Comparison of ENCODE assay signal across 19 cellular contexts in genomic region chr11:125215205-125215565, GRCh38. TPM values are rescaled to one million over a fixed set of nuclear protein-coding genes. Genes with fewer than 3 reads are reported as not detected.
DNase-seq lines count a peak whose midpoint lies in the region; ATAC-seq and TF ChIP-seq lines count a peak whose summit lies in the region.
"Had no signal": no experiment of that assay in that cellular context is flagged by ENCODE, and none has a peak within 500 bp of the region (broad histone marks: within the 10 kb centered on the region; RNA-seq: fewer than 3 reads in every experiment).

No MANE protein-coding gene starts in this region.

- no peak overlapping the region for H3K9ac ChIP-seq in mucosa of rectum (ENCODE audit: low read depth in 1 of 2, low read length in 2 of 2)

- ATAC-seq in WTC11 (no peak), HG03095 (IDR thresholded peaks at IDR 0.05; ENCODE audit: unreplicated experiment) (no peak)
- ATAC-seq in activated CD8-positive, alpha-beta T cell treated with anti-CD3 and anti-CD28 coated beads, Interleukin-2, amount 10 ng/mL, durations not matched to agents 7 days and 5 days = no peak
- ATAC-seq: activated CD8-positive, alpha-beta memory T cell treated with anti-CD3 and anti-CD28 coated beads, Interleukin-2, amount 10 ng/mL, durations not matched to agents 7 days and 5 days; activated naive CD4-positive, alpha-beta T cell treated with anti-CD3 and anti-CD28 coated beads, Interleukin-2, amount 50 U/mL, for 72 hours had no signal

- 61 to 78% (median 68%) methylated on average over 7 of the region's 7 CpGs for WGBS in spleen, 5 donors

- H3K27me3 Mint-ChIP-seq in WTC11 (ENCODE audit: low read depth) = no peaks in the 10 kb centered on the region; the same call in none of the 2 replicates
- peaks cover 23% of the 10 kb centered on the region for H3K27me3 Mint-ChIP-seq in activated CD8-positive, alpha-beta T cell treated with anti-CD3 and anti-CD28 coated beads, Interleukin-2, amount 10 ng/mL, durations not matched to agents 7 days and 5 days (ENCODE audit: low read depth)

- DNase-seq in WTC11 (ENCODE audit: low spot score) = no peak
- peak; percentile 2 for DNase-seq in epithelial cell of esophagus (ENCODE audit: low read depth)
- DNase-seq in spleen = peak; percentile 45
- DNase-seq in D341Med (ENCODE audit: low spot score) = no peak
- no peak for DNase-seq in T-helper 9 cell
- no peak for DNase-seq in activated CD8-positive, alpha-beta T cell treated with anti-CD3 and anti-CD28 coated beads, Interleukin-2, amount 10 ng/mL, durations not matched to agents 7 days and 5 days
- DNase-seq: activated CD4-positive, alpha-beta T cell treated with anti-CD3 and anti-CD28 coated beads for 48 hours; activated CD8-positive, alpha-beta memory T cell treated with anti-CD3 and anti-CD28 coated beads, Interleukin-2, amount 10 ng/mL, durations not matched to agents 7 days and 5 days; CD4-positive, CD25-positive, alpha-beta regulatory T cell; DMS 273 treated with DMSO at 0.1 percent for 48 hours; hypothalamus; KG1; NCI-H1694; nucleus accumbens; SW 1271 had no signal

- no peaks in the 10 kb centered on the region for H3K36me3 ChIP-seq in mucosa of rectum (ENCODE audit: control insufficient read depth in 2 of 2, insufficient read depth in 2 of 2, low read length in 2 of 2)
- H3K36me3 ChIP-seq in spleen = no peaks in the 10 kb centered on the region
- H3K36me3 ChIP-seq: ascending aorta had no signal

- TF ChIP-seq POLR2A in spleen (IDR thresholded peaks at IDR 0.05) = no peak

- CTCF ChIA-PET in WTC11 (lab: Charles Lee) = interaction anchor here (0.5 to 1.4 kb wide), 4 partner anchors 14 to 91 kb away, joined by 3 to 5 read pairs (median 3); no protein-coding TSS in a partner anchor
- CTCF ChIA-PET in activated CD8-positive, alpha-beta T cell treated with anti-CD3 and anti-CD28 coated beads, Interleukin-2, amount 10 ng/mL, durations not matched to agents 7 days and 5 days (lab: Charles Lee) = no interaction called here

- H3K36me3 Mint-ChIP-seq in WTC11 = no peaks in the 10 kb centered on the region
- H3K36me3 Mint-ChIP-seq in activated CD8-positive, alpha-beta T cell treated with anti-CD3 and anti-CD28 coated beads, Interleukin-2, amount 10 ng/mL, durations not matched to agents 7 days and 5 days (ENCODE audit: low read depth) = no peaks in the 10 kb centered on the region
- H3K36me3 Mint-ChIP-seq: activated CD8-positive, alpha-beta memory T cell treated with anti-CD3 and anti-CD28 coated beads, Interleukin-2, amount 10 ng/mL, durations not matched to agents 7 days and 5 days; activated naive CD4-positive, alpha-beta T cell treated with anti-CD3 and anti-CD28 coated beads, Interleukin-2, amount 50 U/mL, for 72 hours; CD4-positive, CD25-positive, alpha-beta regulatory T cell had no signal

- POLR2A ChIA-PET in WTC11 (lab: Charles Lee) = interaction anchor here (1.3 kb wide), 1 partner anchor 11 kb away, joined by 4 read pairs; no protein-coding TSS in a partner anchor
- POLR2A ChIA-PET in activated CD8-positive, alpha-beta T cell treated with anti-CD3 and anti-CD28 coated beads, Interleukin-2, amount 10 ng/mL, durations not matched to agents 7 days and 5 days (lab: Charles Lee) = no interaction called here

- peak overlapping the region; percentile 45; the same call in 1 of the 2 replicates for H3K27ac Mint-ChIP-seq in WTC11
- no peak overlapping the region for H3K27ac Mint-ChIP-seq in activated CD8-positive, alpha-beta T cell treated with anti-CD3 and anti-CD28 coated beads, Interleukin-2, amount 10 ng/mL, durations not matched to agents 7 days and 5 days
- H3K27ac Mint-ChIP-seq: activated CD8-positive, alpha-beta memory T cell treated with anti-CD3 and anti-CD28 coated beads, Interleukin-2, amount 10 ng/mL, durations not matched to agents 7 days and 5 days; CD4-positive, CD25-positive, alpha-beta regulatory T cell had no signal

- no peak for TF ChIP-seq CTCF in WTC11 (IDR thresholded peaks at IDR 0.05)
- TF ChIP-seq CTCF in epithelial cell of esophagus (IDR thresholded peaks at IDR 0.05; ENCODE audit: insufficient read depth, low read depth, low read length, missing control alignments) = no peak
- TF ChIP-seq CTCF in spleen (IDR thresholded peaks at IDR 0.05 in 8 of 11, conservative IDR thresholded peaks at IDR 0.05 in 3 of 11) = no peak

- no peaks in the 10 kb centered on the region for H3K9me3 Mint-ChIP-seq in WTC11
- no peaks in the 10 kb centered on the region for H3K9me3 Mint-ChIP-seq in activated CD8-positive, alpha-beta T cell treated with anti-CD3 and anti-CD28 coated beads, Interleukin-2, amount 10 ng/mL, durations not matched to agents 7 days and 5 days (ENCODE audit: insufficient read depth)
- H3K9me3 Mint-ChIP-seq: activated naive CD4-positive, alpha-beta T cell treated with anti-CD3 and anti-CD28 coated beads, Interleukin-2, amount 50 U/mL, for 72 hours; CD4-positive, CD25-positive, alpha-beta regulatory T cell had no signal

- H3K4me3 ChIP-seq in epithelial cell of esophagus (ENCODE audit: low read length) (no peak overlapping the region), mucosa of rectum (ENCODE audit: low read length in 2 of 2) (no peak overlapping the region), spleen (no peak overlapping the region)
- H3K4me3 ChIP-seq: ascending aorta had no signal

- H3K9me3 ChIP-seq in mucosa of rectum (ENCODE audit: control insufficient read depth in 2 of 2, low read length in 2 of 2) (no peaks in the 10 kb centered on the region), spleen (no peaks in the 10 kb centered on the region)
- H3K9me3 ChIP-seq: ascending aorta had no signal

- no peak overlapping the region for H3K4me3 Mint-ChIP-seq in WTC11
- H3K4me3 Mint-ChIP-seq in activated CD8-positive, alpha-beta T cell treated with anti-CD3 and anti-CD28 coated beads, Interleukin-2, amount 10 ng/mL, durations not matched to agents 7 days and 5 days = no peak overlapping the region
- H3K4me3 Mint-ChIP-seq: activated CD8-positive, alpha-beta memory T cell treated with anti-CD3 and anti-CD28 coated beads, Interleukin-2, amount 10 ng/mL, durations not matched to agents 7 days and 5 days; CD4-positive, CD25-positive, alpha-beta regulatory T cell had no signal

- peaks cover 0 to 2% of the 10 kb centered on the region in 2 donors for H3K27me3 ChIP-seq in mucosa of rectum (ENCODE audit: control insufficient read depth in 2 of 2, insufficient read depth in 2 of 2, low read length in 2 of 2)
- peaks cover 0 to 7% (median 0%) of the 10 kb centered on the region in 7 donors for H3K27me3 ChIP-seq in spleen (replicated peaks in 1 of 7)
- H3K27me3 ChIP-seq: ascending aorta had no signal

- H3K4me1 ChIP-seq in mucosa of rectum (ENCODE audit: control insufficient read depth in 2 of 2, insufficient read depth in 2 of 2, low read length in 2 of 2) = peaks cover 3 to 6% of the 10 kb centered on the region in 2 donors
- peaks cover 7 to 39% (median 20%) of the 10 kb centered on the region in 6 donors for H3K4me1 ChIP-seq in spleen

- H3K4me1 Mint-ChIP-seq in WTC11 = peaks cover 51% of the 10 kb centered on the region
- H3K4me1 Mint-ChIP-seq in activated CD8-positive, alpha-beta T cell treated with anti-CD3 and anti-CD28 coated beads, Interleukin-2, amount 10 ng/mL, durations not matched to agents 7 days and 5 days (ENCODE audit: low read depth) = no peaks in the 10 kb centered on the region
- H3K4me1 Mint-ChIP-seq: activated CD8-positive, alpha-beta memory T cell treated with anti-CD3 and anti-CD28 coated beads, Interleukin-2, amount 10 ng/mL, durations not matched to agents 7 days and 5 days; CD4-positive, CD25-positive, alpha-beta regulatory T cell had no signal

- H3K27ac ChIP-seq in mucosa of rectum (ENCODE audit: low read depth in 2 of 2, low read length in 2 of 2) = peak overlapping the region; percentile 57 to 70
- peak overlapping the region; percentile 19 to 75 (median 54) for H3K27ac ChIP-seq in spleen
- H3K27ac ChIP-seq: ascending aorta had no signal

- intact Hi-C loops in spleen (cut with DNase I; ENCODE audit: low total_unique reads) = no loop called here

TF ChIP-seq in WTC11, 78 proteins besides CTCF, POLR2A, EP300 and RAD21 (continues in another document):
- TF ChIP-seq USF2 (CRISPR knock-in tag; IDR thresholded peaks at IDR 0.05) = no peak
- TF ChIP-seq RORB (CRISPR knock-in tag; IDR thresholded peaks at IDR 0.05) = no peak
- no peak for TF ChIP-seq CREB1 (CRISPR knock-in tag; IDR thresholded peaks at IDR 0.05)
- TF ChIP-seq TEAD1 (CRISPR knock-in tag; IDR thresholded peaks at IDR 0.05) = no peak
- no peak for TF ChIP-seq HMGXB4 (CRISPR knock-in tag; IDR thresholded peaks at IDR 0.05)
- TF ChIP-seq FOXP1 (CRISPR knock-in tag; IDR thresholded peaks at IDR 0.05; ENCODE audit: borderline replicate concordance) = no peak
- TF ChIP-seq ZNF121 (CRISPR knock-in tag; IDR thresholded peaks at IDR 0.05) = no peak
- no peak for TF ChIP-seq ZNF416 (CRISPR knock-in tag; IDR thresholded peaks at IDR 0.05)

RNA-seq across cellular contexts. Expression of gene PKNOX2, which starts 50.6 kb away (rescaled TPM):
- 1.9 to 3.7 TPM (median 2.3 TPM) in 3 replicates for total RNA-seq in WTC11 (2021)
- 1 to 10 TPM; 2.7 to 8.9 (median 4.7) TPM for total RNA-seq in spleen
- polyA plus RNA-seq in spleen = 1 to 10 TPM in 1 of 3 donors, under 1 TPM in 2; 0.80 to 1.6 (median 0.80) TPM
- not detected for total RNA-seq in activated CD8-positive, alpha-beta T cell treated with anti-CD3 and anti-CD28 coated beads, Interleukin-2, amount 10 ng/mL, durations not matched to agents 7 days and 5 days
- total RNA-seq: activated CD8-positive, alpha-beta memory T cell treated with anti-CD3 and anti-CD28 coated beads, Interleukin-2, amount 10 ng/mL, durations not matched to agents 7 days and 5 days; CD4-positive, CD25-positive, alpha-beta regulatory T cell had no signal
- polyA plus RNA-seq: CD4-positive, CD25-positive, alpha-beta regulatory T cell had no signal

Comparison
In these comparisons a context has a peak if more than half of its experiments do, and no peak if none do; other contexts are left out.
1. DNase-seq: peak in epithelial cell of esophagus (single experiment) and spleen (single experiment); none in WTC11 (single experiment), D341Med (single experiment), T-helper 9 cell (single experiment) and activated CD8-positive, alpha-beta T cell treated with anti-CD3 and anti-CD28 coated beads, Interleukin-2, amount 10 ng/mL, durations not matched to agents 7 days and 5 days (single experiment).